In genomic region chr3:101779808-101780366, GRCh38 we compare ENCODE assay signal across 8 cellular contexts. TPM values are rescaled to one million over a fixed set of nuclear protein-coding genes. Genes with fewer than 3 reads are reported as not detected.
DNase-seq lines count a peak whose midpoint lies in the region; ATAC-seq, FAIRE-seq and TF ChIP-seq lines count a peak whose summit lies in the region.

No MANE protein-coding gene starts in this region.

- 30% methylated on average over 9 of the region's 9 CpGs; no CpG with 5 or more reads in 1 of the 2 experiments for WGBS in H1 (ENCODE audit: extremely low coverage in 1 of 2, insufficient coverage in 1 of 2, insufficient read length in 1 of 2, insufficient replicate concordance in 2 of 2, low coverage in 1 of 2, low lambda C conversion rate in 2 of 2, missing lambda C conversion rate in 1 of 2), 2 experiments

- no peaks in the 10 kb centered on the region for H3K27me3 Mint-ChIP-seq in activated T-cell treated with anti-CD3 and anti-CD28 coated beads, Interleukin-2, amount 50 U/mL, for 4 hours (ENCODE audit: low read depth)
- H3K27me3 Mint-ChIP-seq in neural crest cell (ENCODE audit: low read depth): no peaks in the 10 kb centered on the region

- peaks cover 8% of the 10 kb centered on the region for H3K23me2 ChIP-seq in H1 (ENCODE audit: low read depth, low read length)

- H3K9me2 ChIP-seq in OCI-LY1 (ENCODE audit: low read depth, low read length): no peaks in the 10 kb centered on the region

- H4K20me1 ChIP-seq in OCI-LY1 (ENCODE audit: insufficient read depth, low read length) (no peaks in the 10 kb centered on the region), H1 (replicated peaks in 1 of 2; ENCODE audit: control insufficient read depth in 1 of 2, insufficient read depth in 2 of 2, low read length in 2 of 2) (no peaks in the 10 kb centered on the region)

- TF ChIP-seq POLR2A in H1 (IDR thresholded peaks at IDR 0.05; ENCODE audit: control extremely low read depth in 1 of 2, low read depth in 2 of 2, low read length in 2 of 2): no peak

- H3K9me3 Mint-ChIP-seq in activated T-cell treated with anti-CD3 and anti-CD28 coated beads, Interleukin-2, amount 50 U/mL, for 4 hours: no peaks in the 10 kb centered on the region
- no peaks in the 10 kb centered on the region for H3K9me3 Mint-ChIP-seq in neural crest cell

- H3K27ac ChIP-seq in OCI-LY1 (ENCODE audit: low read depth, low read length, poor library complexity, severe bottlenecking): peak overlapping the region; percentile 5
- H3K27ac ChIP-seq in H1 (ENCODE audit: low read depth, low read length): no peak overlapping the region

- H2AK5ac ChIP-seq in H1 (ENCODE audit: low read depth, low read length): no peak overlapping the region

- no peak for TF ChIP-seq RAD21 in H1 (IDR thresholded peaks at IDR 0.05 in 1 of 2, conservative IDR thresholded peaks at IDR 0.05 in 1 of 2; ENCODE audit: low read depth in 2 of 2, low read length in 2 of 2)

- H3K9me3 ChIP-seq in OCI-LY1 (ENCODE audit: low read length) (no peaks in the 10 kb centered on the region), H1 (ENCODE audit: insufficient read depth in 2 of 2, low read depth in 1 of 2, low read length in 1 of 2) (no peaks in the 10 kb centered on the region)

- H2BK5ac ChIP-seq in H1 (ENCODE audit: low read depth, low read length): no peak overlapping the region

- no peak overlapping the region for H4K8ac ChIP-seq in H1 (ENCODE audit: extremely low read depth, insufficient read depth, low read length)

- H2AFZ ChIP-seq in OCI-LY1 (ENCODE audit: low read length): no peak overlapping the region
- H2AFZ ChIP-seq in H1 (ENCODE audit: low read length): no peak overlapping the region

- H3K4me3 ChIP-seq in OCI-LY1 (ENCODE audit: low read depth, low read length, poor library complexity, severe bottlenecking) (peak overlapping the region; percentile 78), H1 (ENCODE audit: extremely low read depth in 1 of 4, insufficient read depth in 2 of 4, low read depth in 3 of 4, low read length in 4 of 4) (peak overlapping the region; percentile 70 to 88 (median 75))

- no peak overlapping the region for H3K18ac ChIP-seq in H1 (ENCODE audit: extremely low read depth, low read length)

- H3F3A ChIP-seq in OCI-LY1 (ENCODE audit: insufficient read depth, low read length): no peaks in the 10 kb centered on the region

- H3K9ac ChIP-seq in OCI-LY1 (ENCODE audit: low read length) (peak overlapping the region; percentile 71), H1 (replicated peaks in 1 of 4; ENCODE audit: extremely low read depth in 1 of 4, low read depth in 3 of 4, low read length in 3 of 4) (peak overlapping the region in 1 of 4 experiments; percentile 29; a peak in 2 of 7 replicates)

- peaks cover 18% of the 10 kb centered on the region for H3K36me3 ChIP-seq in OCI-LY1 (ENCODE audit: insufficient read depth, low read length)
- peaks cover 2 to 21% (median 11%) of the 10 kb centered on the region in 4 experiments; a peak in 6 of 8 replicates for H3K36me3 ChIP-seq in H1 (ENCODE audit: control insufficient read depth in 2 of 4, insufficient read depth in 4 of 4, low read length in 3 of 4)

- H3K4me3 Mint-ChIP-seq in activated T-cell treated with anti-CD3 and anti-CD28 coated beads, Interleukin-2, amount 50 U/mL, for 4 hours: peak overlapping the region; percentile 87
- H3K4me3 Mint-ChIP-seq in neural crest cell: peak overlapping the region; percentile 93

- H3K4me1 ChIP-seq in OCI-LY1 (ENCODE audit: insufficient read depth, low read length, severe bottlenecking) (peaks cover 44% of the 10 kb centered on the region), H1 (replicated peaks in 1 of 4; ENCODE audit: control insufficient read depth in 3 of 4, insufficient read depth in 4 of 4, low read length in 3 of 4) (peaks cover 5 to 11% (median 6%) of the 10 kb centered on the region in 4 experiments; a peak in 6 of 7 replicates)

- peak overlapping the region; percentile 81 for H3K4me2 ChIP-seq in OCI-LY1 (ENCODE audit: low read length)
- H3K4me2 ChIP-seq in H1 (ENCODE audit: insufficient read depth in 1 of 2, low read depth in 2 of 2, low read length in 2 of 2): peak overlapping the region; percentile 77 to 96

- 0 out of 2 replicates have a peak overlapping the region, but pooled peaks have one; percentile 11 for H2BK12ac ChIP-seq in H1 (ENCODE audit: low read depth, low read length)

- 0 out of 2 replicates have a peak overlapping the region, but pooled peaks have one; percentile 47 for H2BK15ac ChIP-seq in H1 (ENCODE audit: low read length)

- no peak overlapping the region for H3K56ac ChIP-seq in H1 (replicated peaks; ENCODE audit: insufficient read length, low read depth, low read length)

- peaks cover 54% of the 10 kb centered on the region for H3K4me1 Mint-ChIP-seq in activated T-cell treated with anti-CD3 and anti-CD28 coated beads, Interleukin-2, amount 50 U/mL, for 4 hours (ENCODE audit: low read depth)
- H3K4me1 Mint-ChIP-seq in neural crest cell: peaks cover 27% of the 10 kb centered on the region

- H3K79me2 ChIP-seq in OCI-LY1 (ENCODE audit: insufficient read depth, low read length): peaks cover 23% of the 10 kb centered on the region
- peaks cover 0 to 10% of the 10 kb centered on the region in 2 experiments; a peak in 1 of 4 replicates for H3K79me2 ChIP-seq in H1 (ENCODE audit: control insufficient read depth in 1 of 2, insufficient read depth in 2 of 2, low read length in 2 of 2)

- CTCF ChIA-PET in H1 (lab: Charles Lee; ENCODE audit: partially characterized antibody): interaction anchor here (1.2 kb wide), 1 partner anchor 23 kb away, joined by 3 read pairs; no protein-coding TSS in a partner anchor

- no peak overlapping the region for H3K14ac ChIP-seq in H1 (ENCODE audit: insufficient read length)

- no peaks in the 10 kb centered on the region for H3K79me1 ChIP-seq in H1 (ENCODE audit: low read depth, low read length)

- TF ChIP-seq CTCF in OCI-LY1 (IDR thresholded peaks at IDR 0.05; ENCODE audit: low read length) (no peak; the same call in 1 of the 2 replicates), H1 (IDR thresholded peaks at IDR 0.05; ENCODE audit: control extremely low read depth in 1 of 3, insufficient read depth in 1 of 3, low read depth in 1 of 3, low read length in 3 of 3) (no peak), neural crest cell (conservative IDR thresholded peaks at IDR 0.05) (no peak)

- H4K5ac ChIP-seq in H1 (ENCODE audit: insufficient read length, low read depth, low read length): no peak overlapping the region

- POLR2A ChIA-PET in H1 (lab: Charles Lee; ENCODE audit: partially characterized antibody): interaction anchor here (0.6 to 1.5 kb wide), 3 partner anchors 12 to 226 kb away, joined by 3 to 4 read pairs (median 3); partner anchors contain the start of gene NFKBIZ

- no peaks in the 10 kb centered on the region for H3K27me3 ChIP-seq in OCI-LY1 (ENCODE audit: insufficient read depth, low read length)
- peaks cover 0 to 7% (median 4%) of the 10 kb centered on the region in 4 experiments; a peak in 4 of 7 replicates for H3K27me3 ChIP-seq in H1 (replicated peaks in 1 of 4; ENCODE audit: control insufficient read depth in 3 of 4, extremely low read depth in 1 of 4, insufficient read depth in 3 of 4, low read length in 3 of 4)

- peak overlapping the region; percentile 70 for H3K27ac Mint-ChIP-seq in neural crest cell (ENCODE audit: unreplicated experiment)

- FAIRE-seq in H1 (lab: Jason Lieb, UNC): no peak

- H2BK120ac ChIP-seq in H1 (replicated peaks; ENCODE audit: low read depth, low read length): no peak overlapping the region

- peaks cover 15% of the 10 kb centered on the region for H3K36me3 Mint-ChIP-seq in activated T-cell treated with anti-CD3 and anti-CD28 coated beads, Interleukin-2, amount 50 U/mL, for 4 hours (ENCODE audit: insufficient read depth)
- peaks cover 3% of the 10 kb centered on the region for H3K36me3 Mint-ChIP-seq in neural crest cell (ENCODE audit: low read depth)

- H2BK20ac ChIP-seq in H1 (ENCODE audit: low read length): no peak overlapping the region

- ATAC-seq in activated T-cell treated with anti-CD3 and anti-CD28 coated beads, Interleukin-2, amount 50 U/mL, for 4 hours: no peak
- ATAC-seq in HG02981 (IDR thresholded peaks at IDR 0.05; ENCODE audit: unreplicated experiment): no peak

- DNase-seq in activated T-cell treated with anti-CD3 and anti-CD28 coated beads, Interleukin-2, amount 50 U/mL, for 4 hours: no peak
- DNase-seq in activated T-cell treated with anti-CD3 and anti-CD28 coated beads for 4 hours (no peak), H1 (ENCODE audit: low read depth in 1 of 2, low spot score in 2 of 2) (no peak), neural crest cell (ENCODE audit: low read depth, low spot score) (no peak), NCI-H345 (lab: John Stamatoyannopoulos, UW) (no peak), SHP77 treated with DMSO at 0.1 percent for 48 hours (lab: John Stamatoyannopoulos, UW) (no peak)

- no peak overlapping the region for H3K4ac ChIP-seq in H1 (replicated peaks; ENCODE audit: insufficient read length, low read depth, low read length)

- H4K91ac ChIP-seq in H1 (replicated peaks; ENCODE audit: insufficient read length, low read length): peak overlapping the region; percentile 46

- TF ChIP-seq EP300 in H1 (IDR thresholded peaks at IDR 0.05; ENCODE audit: borderline replicate concordance in 1 of 2, low read depth in 2 of 2, low read length in 2 of 2): no peak

- H3K23ac ChIP-seq in H1 (ENCODE audit: insufficient read length): no peak overlapping the region

RNA-seq across cellular contexts. Expression of gene NXPE3, which starts 0.9 kb away (rescaled TPM):
- total RNA-seq in activated T-cell treated with anti-CD3 and anti-CD28 coated beads, Interleukin-2, amount 50 U/mL, for 4 hours: 10 to 100 TPM; 13.8 to 14.1 (median 13.8) TPM
- 22.7 and 23.3 TPM in 2 replicates for total RNA-seq in H1 (2021; fragmentation: NEBNext Ultra II Directional; extraction: Animal tissue kit (Norgen Biotek cat#: 25700))
- polyA plus RNA-seq in H1 (2011; rRNA removed): 10.9 and 12.1 TPM in 2 replicates
- 15.3 TPM for polyA plus RNA-seq in H1 (2011; cell fraction: cytosol; rRNA removed)
- polyA plus RNA-seq in H1 (2011; cell fraction: nucleus; rRNA removed): 14.8 TPM
- 11.3 to 13.5 TPM (median 12.8 TPM) in 4 replicates for polyA plus RNA-seq in H1 (2012, experiment 1 of 2)
- polyA plus RNA-seq in H1 (2012, experiment 2 of 2): 2.9 TPM
- polyA plus RNA-seq in H1 (2013, experiment 1 of 2): 13.5 TPM
- 14.3 TPM for polyA plus RNA-seq in H1 (2013, experiment 2 of 2)
- 39.3 and 41.7 TPM in 2 replicates for polyA minus RNA-seq in H1 (2011; rRNA and poly(A)+ RNA removed)
- 10.7 TPM for polyA minus RNA-seq in H1 (2011; cell fraction: cytosol; rRNA and poly(A)+ RNA removed)
- 24.1 TPM for polyA minus RNA-seq in H1 (2011; cell fraction: nucleus; rRNA and poly(A)+ RNA removed)
- 23.0 and 25.7 TPM in 2 replicates for total RNA-seq in neural crest cell

RNA-seq across cellular contexts. Expression of gene CEP97, which starts 55.5 kb away (rescaled TPM):
- 10 to 100 TPM; 11.8 to 14.1 (median 12.9) TPM for total RNA-seq in activated T-cell treated with anti-CD3 and anti-CD28 coated beads, Interleukin-2, amount 50 U/mL, for 4 hours
- 13.2 and 15.1 TPM in 2 replicates for total RNA-seq in H1 (2021; fragmentation: NEBNext Ultra II Directional; extraction: Animal tissue kit (Norgen Biotek cat#: 25700))
- 1.6 and 1.9 TPM in 2 replicates for polyA plus RNA-seq in H1 (2011; rRNA removed)
- 1.6 TPM for polyA plus RNA-seq in H1 (2011; cell fraction: cytosol; rRNA removed)
- 1.4 TPM for polyA plus RNA-seq in H1 (2011; cell fraction: nucleus; rRNA removed)
- polyA plus RNA-seq in H1 (2012, experiment 1 of 2): 3.2 to 6.4 TPM (median 4.5 TPM) in 4 replicates
- 0.25 TPM for polyA plus RNA-seq in H1 (2012, experiment 2 of 2)
- 3.8 TPM for polyA plus RNA-seq in H1 (2013, experiment 1 of 2)
- 3.9 TPM for polyA plus RNA-seq in H1 (2013, experiment 2 of 2)
- polyA minus RNA-seq in H1 (2011; rRNA and poly(A)+ RNA removed): 9.1 and 12.2 TPM in 2 replicates
- 4.3 TPM for polyA minus RNA-seq in H1 (2011; cell fraction: cytosol; rRNA and poly(A)+ RNA removed)
- 8.8 TPM for polyA minus RNA-seq in H1 (2011; cell fraction: nucleus; rRNA and poly(A)+ RNA removed)
- total RNA-seq in neural crest cell: 25.1 and 27.4 TPM in 2 replicates
